13 cellular contexts compared by ENCODE assay signal in the genomic region with DNA sequence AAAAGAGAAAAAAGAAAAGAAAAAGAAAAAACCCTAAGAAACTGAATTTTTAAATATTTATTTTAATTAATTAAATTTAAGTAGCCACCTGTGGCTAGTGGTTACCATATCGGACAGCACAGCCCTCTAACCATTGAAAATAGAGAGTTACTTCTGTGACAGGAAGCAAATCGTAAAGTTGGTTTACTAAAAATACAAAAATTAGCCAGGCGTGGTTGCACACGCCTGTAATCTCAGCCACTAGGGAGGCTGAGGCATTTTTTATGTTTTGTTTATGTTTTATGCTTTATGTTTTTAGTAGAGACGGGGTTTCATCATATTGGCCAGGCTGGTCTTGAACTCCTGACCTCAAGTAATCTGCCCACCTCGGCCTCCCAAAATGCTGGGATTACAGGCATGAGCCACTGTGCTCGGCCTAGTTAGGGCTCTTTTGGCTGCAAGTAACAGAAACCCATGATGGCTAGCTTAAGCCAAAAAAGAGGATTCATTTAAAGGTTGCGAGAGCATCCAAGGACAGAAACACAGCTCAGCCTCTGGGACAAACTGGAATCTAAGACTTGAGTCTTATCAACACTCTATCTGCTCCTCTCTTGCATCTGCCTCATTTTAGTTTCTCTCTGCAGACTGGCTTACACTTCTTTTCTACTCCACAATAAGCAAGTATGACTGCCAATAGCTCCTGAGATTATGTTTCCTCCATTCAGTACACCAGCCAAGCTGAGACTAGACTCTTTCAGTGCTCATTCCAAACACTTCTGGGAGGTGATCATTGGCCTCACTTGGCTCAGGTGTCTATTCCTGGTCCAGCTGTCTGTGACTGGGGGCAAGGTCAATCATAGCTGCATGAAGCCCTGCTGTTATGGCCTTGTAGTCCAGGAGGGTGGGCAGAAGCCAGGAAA. TPM values are rescaled to one million over a fixed set of nuclear protein-coding genes. Genes with fewer than 3 reads are reported as not detected.
A peak's percentile ranks its signal among the peaks of the same experiment; 100 is the strongest.
DNase-seq lines count a peak whose midpoint lies in the region; ATAC-seq and TF ChIP-seq lines count a peak whose summit lies in the region.
"Had no signal": no experiment of that assay in that cellular context is flagged by ENCODE, and none has a peak within 500 bp of the region (broad histone marks: within the 10 kb centered on the region; RNA-seq: fewer than 3 reads in every experiment).

No MANE protein-coding gene starts in this region.

- H3K23ac ChIP-seq in neuronal stem cell (ENCODE audit: low read depth, low read length, poor library complexity) = no peak overlapping the region

- H4K20me1 ChIP-seq in GM23248 (ENCODE audit: insufficient read depth) = no peaks in the 10 kb centered on the region

- no peak overlapping the region for H2BK120ac ChIP-seq in neuronal stem cell (ENCODE audit: low read depth, low read length)

- no peak overlapping the region for H2AK5ac ChIP-seq in neuronal stem cell (ENCODE audit: low read depth, low read length)

- H2AFZ ChIP-seq in neuronal stem cell (ENCODE audit: low read length) = peak overlapping the region; percentile 31
- H2AFZ ChIP-seq in GM23248 = no peak overlapping the region

- H3K4me2 ChIP-seq in neuronal stem cell (ENCODE audit: insufficient read depth, low read length, poor library complexity, severe bottlenecking) (no peak overlapping the region), GM23248 (ENCODE audit: unreplicated experiment) (no peak overlapping the region)

- H3K79me1 ChIP-seq in neuronal stem cell (ENCODE audit: low read depth, low read length) = no peaks in the 10 kb centered on the region

- H3K9me3 Mint-ChIP-seq in type B pancreatic cell = no peaks in the 10 kb centered on the region
- H3K9me3 Mint-ChIP-seq: activated CD8-positive, alpha-beta T cell treated with anti-CD3 and anti-CD28 coated beads for 36 hours had no signal

- H3K18ac ChIP-seq in neuronal stem cell (ENCODE audit: low read length) = no peak overlapping the region

- no peaks in the 10 kb centered on the region for H3K79me2 ChIP-seq in GM23248 (ENCODE audit: insufficient read depth)

- H3K4me1 ChIP-seq in neuronal stem cell (ENCODE audit: control insufficient read depth in 2 of 2, insufficient read depth in 1 of 2, low read depth in 1 of 2, low read length in 2 of 2) (peaks cover 3 to 14% of the 10 kb centered on the region in 2 donors), GM23248 (ENCODE audit: insufficient read depth) (peaks cover 13% of the 10 kb centered on the region)

- H4K91ac ChIP-seq in neuronal stem cell (ENCODE audit: low read depth, low read length, poor library complexity) = no peak overlapping the region

- H3K27ac Mint-ChIP-seq in type B pancreatic cell = no peak overlapping the region
- H3K27ac Mint-ChIP-seq: activated CD8-positive, alpha-beta T cell treated with anti-CD3 and anti-CD28 coated beads for 36 hours had no signal

- no peaks in the 10 kb centered on the region for H3K9me3 ChIP-seq in MG63
- no peaks in the 10 kb centered on the region for H3K9me3 ChIP-seq in neuronal stem cell (replicated peaks in 1 of 2; ENCODE audit: control insufficient read depth in 2 of 2, insufficient read depth in 1 of 2, low read depth in 1 of 2, low read length in 2 of 2)
- H3K9me3 ChIP-seq in GM23248 (ENCODE audit: low read depth) = no peaks in the 10 kb centered on the region
- H3K9me3 ChIP-seq: uterus had no signal

- no peak overlapping the region for H2BK12ac ChIP-seq in neuronal stem cell (ENCODE audit: low read length)

- H3K4me1 Mint-ChIP-seq in type B pancreatic cell (ENCODE audit: unreplicated experiment) = peaks cover 18% of the 10 kb centered on the region

- H3F3A ChIP-seq in GM23248 (ENCODE audit: insufficient read depth) = peaks cover 16% of the 10 kb centered on the region; the same call in 1 of the 2 replicates

- no peak overlapping the region for H4K8ac ChIP-seq in neuronal stem cell (ENCODE audit: low read depth, low read length)

- H3K4ac ChIP-seq in neuronal stem cell (ENCODE audit: low read length) = no peak overlapping the region

- no peaks in the 10 kb centered on the region for H3K36me3 Mint-ChIP-seq in type B pancreatic cell

- no peak for TF ChIP-seq CTCF in type B pancreatic cell (conservative IDR thresholded peaks at IDR 0.05)

- no peak overlapping the region for H3K4me3 Mint-ChIP-seq in type B pancreatic cell
- H3K4me3 Mint-ChIP-seq: activated CD8-positive, alpha-beta T cell treated with anti-CD3 and anti-CD28 coated beads for 36 hours had no signal

- H3K4me3 ChIP-seq in MG63 = no peak overlapping the region
- H3K4me3 ChIP-seq in neuronal stem cell (ENCODE audit: low read length in 2 of 2) = no peak overlapping the region
- H3K4me3 ChIP-seq in GM23248 = no peak overlapping the region
- H3K4me3 ChIP-seq: SK-N-MC, uterus had no signal

- ATAC-seq in GM18870 (IDR thresholded peaks at IDR 0.05; ENCODE audit: unreplicated experiment) = peak; percentile 49
- ATAC-seq in HG02610 (IDR thresholded peaks at IDR 0.05; ENCODE audit: unreplicated experiment) = peak; percentile 32
- ATAC-seq: activated CD8-positive, alpha-beta T cell treated with anti-CD3 and anti-CD28 coated beads for 36 hours had no signal

- H3K27me3 ChIP-seq in MG63 = no peaks in the 10 kb centered on the region
- H3K27me3 ChIP-seq in neuronal stem cell (ENCODE audit: control insufficient read depth in 3 of 3, insufficient read depth in 3 of 3, low read depth in 1 of 3, low read length in 3 of 3) = peaks cover 0 to 4% (median 0%) of the 10 kb centered on the region in 3 experiments
- no peaks in the 10 kb centered on the region for H3K27me3 ChIP-seq in GM23248 (replicated peaks; ENCODE audit: insufficient read depth)
- H3K27me3 ChIP-seq: uterus had no signal

- H3K14ac ChIP-seq in neuronal stem cell (ENCODE audit: low read length) = no peak overlapping the region

- in situ Hi-C loops in GM23248 (cut with MboI) = no loop called here

- no peak overlapping the region for H2BK5ac ChIP-seq in neuronal stem cell (ENCODE audit: low read length)

- H3K27me3 Mint-ChIP-seq in type B pancreatic cell = no peaks in the 10 kb centered on the region
- H3K27me3 Mint-ChIP-seq: activated CD8-positive, alpha-beta T cell treated with anti-CD3 and anti-CD28 coated beads for 36 hours had no signal

- no peak overlapping the region for H2BK15ac ChIP-seq in neuronal stem cell (ENCODE audit: low read length)

- H3K9me2 ChIP-seq in GM23248 (ENCODE audit: insufficient read depth) = no peaks in the 10 kb centered on the region

- WGBS in neuronal stem cell (ENCODE audit: extremely low coverage in 2 of 2, insufficient read length in 2 of 2, insufficient replicate concordance in 1 of 2), 2 donors = no CpG with 5 or more reads among the region's 8 CpGs
- WGBS in GM23248 (ENCODE audit: low coverage in 1 of 2, low lambda C conversion rate in 2 of 2, missing lambda C conversion rate in 2 of 2), 2 experiments = 82 to 83% methylated on average over 8 of the region's 8 CpGs

- no peak overlapping the region for H3K27ac ChIP-seq in neuronal stem cell (replicated peaks; ENCODE audit: low read length)
- H3K27ac ChIP-seq in GM23248 = no peak overlapping the region
- H3K27ac ChIP-seq: epithelial cell of prostate, SK-N-MC, uterus had no signal

- H3K36me3 ChIP-seq in MG63 (no peaks in the 10 kb centered on the region), neuronal stem cell (replicated peaks in 1 of 2; ENCODE audit: control insufficient read depth in 2 of 2, insufficient read depth in 2 of 2, low read length in 2 of 2) (no peaks in the 10 kb centered on the region), GM23248 (ENCODE audit: low read depth) (no peaks in the 10 kb centered on the region)
- H3K36me3 ChIP-seq: uterus had no signal

- no peak overlapping the region for H3K9ac ChIP-seq in neuronal stem cell (ENCODE audit: low read depth, low read length, poor library complexity)
- H3K9ac ChIP-seq in GM23248 = no peak overlapping the region

- DNase-seq in MG63 = peak; percentile 43
- no peak for DNase-seq in neuronal stem cell (ENCODE audit: low spot score)
- DNase-seq in GM23248 = no peak
- no peak for DNase-seq in UCSD-AML1 (lab: John Stamatoyannopoulos, UW; ENCODE audit: unreplicated experiment)
- DNase-seq in type B pancreatic cell (ENCODE audit: extremely low spot score, unreplicated experiment) = no peak
- DNase-seq in NK-92 treated with Interleukin-12 subunit alpha and Interleukin-12 subunit beta, amount 100 ng/mL, for 24 hours (lab: John Stamatoyannopoulos, UW) = no peak
- DNase-seq: activated CD8-positive, alpha-beta T cell treated with anti-CD3 and anti-CD28 coated beads for 36 hours; amygdala had no signal

RNA-seq across cellular contexts. Expression of a gene that starts 6.8 kb away (rescaled TPM):
- 26.8 and 27.5 TPM in 2 replicates for total RNA-seq in MG63 (2014; rRNA removed; shearing (Covaris generic); ENCODE audit: low replicate concordance)
- polyA plus RNA-seq in neuronal stem cell (2013, experiment 1 of 2) = 4.5 TPM
- 5.5 TPM for polyA plus RNA-seq in neuronal stem cell (2013, experiment 2 of 2)
- total RNA-seq in GM23248 (2014; rRNA removed; shearing (Covaris generic)) = 39.1 and 53.2 TPM in 2 replicates
- polyA plus RNA-seq in GM23248 (2016; fragmentation: Nextera tagmentation; extraction: Ambion mirVana) = 27.9 and 28.6 TPM in 2 replicates
- 28.1 and 35.7 TPM in 2 replicates for total RNA-seq in type B pancreatic cell (ENCODE audit: low replicate concordance)
